In the genomic region with DNA sequence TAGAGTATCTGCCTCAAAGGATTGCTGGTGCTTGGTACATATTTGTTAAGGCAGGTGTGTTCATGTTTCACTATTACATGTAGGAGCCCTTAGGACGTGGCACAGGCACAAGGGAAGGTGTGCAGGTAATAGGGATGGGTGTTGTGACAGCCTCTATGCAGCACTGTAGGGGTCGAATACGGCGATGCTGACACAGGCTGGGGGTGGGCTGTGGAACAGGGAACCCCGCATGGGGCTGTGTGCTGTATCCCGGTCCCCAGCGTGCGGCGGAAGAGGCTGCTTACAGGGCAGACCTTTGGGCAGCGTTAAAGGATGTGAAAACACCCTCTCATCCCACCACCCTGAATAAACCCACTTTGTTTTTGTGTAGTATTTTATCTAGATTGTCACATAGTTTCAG, we compare ENCODE assay signal across 11 cellular contexts. TPM values are rescaled to one million over a fixed set of nuclear protein-coding genes. Genes with fewer than 3 reads are reported as not detected.
DNase-seq lines count a peak whose midpoint lies in the region; ATAC-seq and TF ChIP-seq lines count a peak whose summit lies in the region.
"Had no signal": no experiment of that assay in that cellular context is flagged by ENCODE, and none has a peak within 500 bp of the region (broad histone marks: within the 10 kb centered on the region; RNA-seq: fewer than 3 reads in every experiment).

No MANE protein-coding gene starts in this region.

- no peak for TF ChIP-seq POLR2A in transverse colon (IDR thresholded peaks at IDR 0.05)

- WGBS in transverse colon (ENCODE audit: low coverage in 1 of 2), 2 donors, result 88 to 100% methylated on average over 1 to 10 of the region's 10 CpGs

- no peak for TF ChIP-seq CTCF in activated CD8-positive, alpha-beta T cell treated with anti-CD3 and anti-CD28 coated beads for 36 hours (IDR thresholded peaks at IDR 0.05)
- TF ChIP-seq CTCF in dorsolateral prefrontal cortex (IDR thresholded peaks at IDR 0.05 in 54 of 56, conservative IDR thresholded peaks at IDR 0.05 in 2 of 56; ENCODE audit: low read depth in 1 of 56, partially characterized antibody in 56 of 56) (no peak), transverse colon (IDR thresholded peaks at IDR 0.05) (no peak), GM20000 (IDR thresholded peaks at IDR 0.05; ENCODE audit: extremely low read depth, missing control alignments) (no peak)

- H3K27ac ChIP-seq in dorsolateral prefrontal cortex, result peak overlapping the region in 38 of 59 donors; percentile 7 to 80 (median 62)
- H3K27ac ChIP-seq in transverse colon, result peak overlapping the region; percentile 28 to 50 (median 34)

- POLR2A ChIA-PET in activated CD8-positive, alpha-beta T cell treated with anti-CD3 and anti-CD28 coated beads for 36 hours (lab: Charles Lee), result interaction anchor here (0.6 to 4.4 kb wide), 4 partner anchors 8 to 545 kb away, joined by 3 to 20 read pairs (median 6); no protein-coding TSS in a partner anchor
- POLR2A ChIA-PET in activated CD8-positive, alpha-beta T cell treated with anti-CD3 and anti-CD28 coated beads, Interleukin-2, amount 10 ng/mL, durations not matched to agents 7 days and 5 days (lab: Charles Lee), result no interaction called here
- POLR2A ChIA-PET in naive thymus-derived CD8-positive, alpha-beta T cell (lab: Charles Lee), result interaction anchor here (1.6 kb wide), 1 partner anchor 22 kb away, joined by 4 read pairs; a partner anchor contains a TSS

- H3K36me3 ChIP-seq in transverse colon, result no peaks in the 10 kb centered on the region

- H3K27ac Mint-ChIP-seq in activated CD8-positive, alpha-beta T cell treated with anti-CD3 and anti-CD28 coated beads for 36 hours, result peak overlapping the region; percentile 76
- no peak overlapping the region for H3K27ac Mint-ChIP-seq in activated CD8-positive, alpha-beta T cell treated with anti-CD3 and anti-CD28 coated beads, Interleukin-2, amount 10 ng/mL, durations not matched to agents 7 days and 5 days
- H3K27ac Mint-ChIP-seq in naive thymus-derived CD8-positive, alpha-beta T cell, result peak overlapping the region; percentile 57 to 92 (median 88)

- no peak for ATAC-seq in activated CD8-positive, alpha-beta T cell treated with anti-CD3 and anti-CD28 coated beads for 36 hours
- ATAC-seq in activated CD8-positive, alpha-beta T cell treated with anti-CD3 and anti-CD28 coated beads, Interleukin-2, amount 10 ng/mL, durations not matched to agents 7 days and 5 days, result no peak
- ATAC-seq in naive thymus-derived CD8-positive, alpha-beta T cell, result peak in 1 of 2 donors; percentile 10

- H3K4me3 Mint-ChIP-seq in activated CD8-positive, alpha-beta T cell treated with anti-CD3 and anti-CD28 coated beads for 36 hours, result no peak overlapping the region
- no peak overlapping the region for H3K4me3 Mint-ChIP-seq in activated CD8-positive, alpha-beta T cell treated with anti-CD3 and anti-CD28 coated beads, Interleukin-2, amount 10 ng/mL, durations not matched to agents 7 days and 5 days
- H3K4me3 Mint-ChIP-seq in naive thymus-derived CD8-positive, alpha-beta T cell, result peak overlapping the region in 8 of 10 donors; percentile 14 to 74 (median 49)

- H3K4me1 ChIP-seq in transverse colon, result peaks cover 16 to 79% (median 40%) of the 10 kb centered on the region in 4 donors

- H3K9me3 ChIP-seq in transverse colon, result no peaks in the 10 kb centered on the region

- CTCF ChIA-PET in activated CD8-positive, alpha-beta T cell treated with anti-CD3 and anti-CD28 coated beads for 36 hours (lab: Charles Lee), result interaction anchor here (1.2 to 2.4 kb wide), 4 partner anchors 10 to 19 kb away, joined by 4 to 6 read pairs (median 4); no protein-coding TSS in a partner anchor
- CTCF ChIA-PET in activated CD8-positive, alpha-beta T cell treated with anti-CD3 and anti-CD28 coated beads, Interleukin-2, amount 10 ng/mL, durations not matched to agents 7 days and 5 days (lab: Charles Lee), result interaction anchor here (1.3 to 1.6 kb wide), 2 partner anchors 10 to 20 kb away, joined by 3 to 4 read pairs; no protein-coding TSS in a partner anchor

- in situ Hi-C loops in transverse colon (cut with MboI; ENCODE audit: low pct_ligation_motif_present in 1 of 4, low pct_unique_long_range_greater_than_20kb in 1 of 4, low sequenced_read_pairs in 3 of 4), result no loop called here

- peaks cover 16% of the 10 kb centered on the region for H3K9me3 Mint-ChIP-seq in activated CD8-positive, alpha-beta T cell treated with anti-CD3 and anti-CD28 coated beads for 36 hours
- peaks cover 4% of the 10 kb centered on the region for H3K9me3 Mint-ChIP-seq in activated CD8-positive, alpha-beta T cell treated with anti-CD3 and anti-CD28 coated beads, Interleukin-2, amount 10 ng/mL, durations not matched to agents 7 days and 5 days (ENCODE audit: insufficient read depth)
- H3K9me3 Mint-ChIP-seq in naive thymus-derived CD8-positive, alpha-beta T cell, result peaks cover 0 to 35% (median 3%) of the 10 kb centered on the region in 9 donors

- H3K4me3 ChIP-seq in dorsolateral prefrontal cortex (peak overlapping the region in 8 of 59 donors; percentile 2 to 22 (median 15)), transverse colon (no peak overlapping the region)

- no peak for TF ChIP-seq EP300 in transverse colon (IDR thresholded peaks at IDR 0.05; ENCODE audit: low read depth)

- intact Hi-C loops in activated CD8-positive, alpha-beta T cell treated with anti-CD3 and anti-CD28 coated beads for 36 hours (cut with micrococcal nuclease), result no loop called here
- intact Hi-C loops in dorsolateral prefrontal cortex (cut with DNase I) (no loop called here), transverse colon (cut with DNase I; ENCODE audit: low total_unique reads) (no loop called here)

- no peaks in the 10 kb centered on the region for H3K27me3 ChIP-seq in dorsolateral prefrontal cortex
- no peaks in the 10 kb centered on the region for H3K27me3 ChIP-seq in transverse colon

- peaks cover 75% of the 10 kb centered on the region for H3K36me3 Mint-ChIP-seq in activated CD8-positive, alpha-beta T cell treated with anti-CD3 and anti-CD28 coated beads for 36 hours (ENCODE audit: low read depth)
- peaks cover 73% of the 10 kb centered on the region for H3K36me3 Mint-ChIP-seq in activated CD8-positive, alpha-beta T cell treated with anti-CD3 and anti-CD28 coated beads, Interleukin-2, amount 10 ng/mL, durations not matched to agents 7 days and 5 days (ENCODE audit: low read depth)
- H3K36me3 Mint-ChIP-seq in naive thymus-derived CD8-positive, alpha-beta T cell, result peaks cover 21 to 32% (median 21%) of the 10 kb centered on the region in 3 donors

- H3K27me3 Mint-ChIP-seq in activated CD8-positive, alpha-beta T cell treated with anti-CD3 and anti-CD28 coated beads for 36 hours, result no peaks in the 10 kb centered on the region
- no peaks in the 10 kb centered on the region for H3K27me3 Mint-ChIP-seq in activated CD8-positive, alpha-beta T cell treated with anti-CD3 and anti-CD28 coated beads, Interleukin-2, amount 10 ng/mL, durations not matched to agents 7 days and 5 days (ENCODE audit: low read depth)
- no peaks in the 10 kb centered on the region for H3K27me3 Mint-ChIP-seq in naive thymus-derived CD8-positive, alpha-beta T cell

- DNase-seq in activated CD8-positive, alpha-beta T cell treated with anti-CD3 and anti-CD28 coated beads for 36 hours, result no peak
- no peak for DNase-seq in activated CD8-positive, alpha-beta T cell treated with anti-CD3 and anti-CD28 coated beads, Interleukin-2, amount 10 ng/mL, durations not matched to agents 7 days and 5 days
- DNase-seq in dorsolateral prefrontal cortex, result no peak
- no peak for DNase-seq in naive thymus-derived CD8-positive, alpha-beta T cell
- DNase-seq in transverse colon, result no peak
- DNase-seq in cerebellar nuclear complex (lab: John Stamatoyannopoulos, UW), result no peak
- DNase-seq in NCI-H1105 treated with DMSO at 0.1 percent for 48 hours (lab: John Stamatoyannopoulos, UW), result no peak
- DNase-seq in GM20000 (ENCODE audit: low spot score), result no peak
- DNase-seq: 8988T, NCI-H446, OCI-M1 had no signal

- H3K4me1 Mint-ChIP-seq in activated CD8-positive, alpha-beta T cell treated with anti-CD3 and anti-CD28 coated beads for 36 hours (ENCODE audit: low read depth), result peaks cover 97% of the 10 kb centered on the region
- H3K4me1 Mint-ChIP-seq in activated CD8-positive, alpha-beta T cell treated with anti-CD3 and anti-CD28 coated beads, Interleukin-2, amount 10 ng/mL, durations not matched to agents 7 days and 5 days (ENCODE audit: low read depth), result peaks cover 95% of the 10 kb centered on the region
- peaks cover 60 to 100% (median 99%) of the 10 kb centered on the region in 4 donors for H3K4me1 Mint-ChIP-seq in naive thymus-derived CD8-positive, alpha-beta T cell

RNA-seq across cellular contexts. Expression of a gene that starts 21.5 kb away (rescaled TPM):
- 10 to 100 TPM; 44.3 to 45.5 TPM for total RNA-seq in activated CD8-positive, alpha-beta T cell treated with anti-CD3 and anti-CD28 coated beads for 36 hours
- 10 to 100 TPM; 41.2 to 44.3 TPM for total RNA-seq in activated CD8-positive, alpha-beta T cell treated with anti-CD3 and anti-CD28 coated beads, Interleukin-2, amount 10 ng/mL, durations not matched to agents 7 days and 5 days
- total RNA-seq in dorsolateral prefrontal cortex (10 to 100 TPM in 107 of 120 experiments, 1 to 10 TPM in 13; 7.7 to 20.6 (median 12.6) TPM), transverse colon (10 to 100 TPM; 28.1 to 41.6 (median 38.4) TPM)
- 10 to 100 TPM; 20.7 to 22.8 TPM for total RNA-seq in naive thymus-derived CD8-positive, alpha-beta T cell
- polyA plus RNA-seq in naive thymus-derived CD8-positive, alpha-beta T cell, result 10 to 100 TPM; 20.0 to 31.0 (median 27.0) TPM

Comparison
In these comparisons a context has a peak if more than half of its experiments do, and no peak if none do; other contexts are left out.
1. H3K4me3 Mint-ChIP-seq: peak in naive thymus-derived CD8-positive, alpha-beta T cell (8 of 10); none in activated CD8-positive, alpha-beta T cell treated with anti-CD3 and anti-CD28 coated beads for 36 hours (single experiment) and activated CD8-positive, alpha-beta T cell treated with anti-CD3 and anti-CD28 coated beads, Interleukin-2, amount 10 ng/mL, durations not matched to agents 7 days and 5 days (single experiment).